Comparison of ENCODE assay signal across 1 cellular context in the genomic region with DNA sequence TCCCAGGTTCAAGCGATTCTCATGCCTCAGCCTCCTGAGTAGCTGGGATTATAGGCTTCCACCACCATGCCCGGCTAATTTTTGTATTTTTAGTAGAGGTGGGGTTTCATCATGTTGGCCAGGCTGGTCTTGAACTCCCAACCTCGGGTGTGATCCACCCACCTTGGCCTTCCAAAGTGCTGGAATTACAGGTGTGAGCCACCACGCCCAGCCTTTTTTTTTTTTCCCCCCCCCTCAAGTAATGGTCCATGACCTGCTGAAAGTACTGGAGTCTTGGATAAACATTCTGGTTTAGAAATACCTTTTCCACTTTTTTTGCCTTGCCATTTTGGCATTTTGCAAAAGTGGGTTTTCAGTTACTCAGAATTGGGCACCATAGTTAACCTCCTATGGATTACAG.
TF ChIP-seq lines count a peak whose summit lies in the region.

No MANE protein-coding gene starts in this region.

TF ChIP-seq in HEK293, 187 proteins besides CTCF, POLR2A, EP300 and RAD21 (continued from another document):
- TF ChIP-seq, protein P1, sequence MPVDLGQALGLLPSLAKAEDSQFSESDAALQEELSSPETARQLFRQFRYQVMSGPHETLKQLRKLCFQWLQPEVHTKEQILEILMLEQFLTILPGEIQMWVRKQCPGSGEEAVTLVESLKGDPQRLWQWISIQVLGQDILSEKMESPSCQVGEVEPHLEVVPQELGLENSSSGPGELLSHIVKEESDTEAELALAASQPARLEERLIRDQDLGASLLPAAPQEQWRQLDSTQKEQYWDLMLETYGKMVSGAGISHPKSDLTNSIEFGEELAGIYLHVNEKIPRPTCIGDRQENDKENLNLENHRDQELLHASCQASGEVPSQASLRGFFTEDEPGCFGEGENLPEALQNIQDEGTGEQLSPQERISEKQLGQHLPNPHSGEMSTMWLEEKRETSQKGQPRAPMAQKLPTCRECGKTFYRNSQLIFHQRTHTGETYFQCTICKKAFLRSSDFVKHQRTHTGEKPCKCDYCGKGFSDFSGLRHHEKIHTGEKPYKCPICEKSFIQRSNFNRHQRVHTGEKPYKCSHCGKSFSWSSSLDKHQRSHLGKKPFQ (tag by site-specific recombination; IDR thresholded peaks at IDR 0.05) = peak; percentile 25; the same call in 1 of the 2 replicates
- TF ChIP-seq KLF9 (tag by site-specific recombination; IDR thresholded peaks at IDR 0.05; ENCODE audit: low read depth) = peak; percentile 49; the same call in 1 of the 2 replicates
TF ChIP-seq in HEK293: peak in this region for 4; not testable (repeated sequence) for 183.
